Comparison of ENCODE assay signal across 1 cellular context in genomic region chrX:49829016-49829415, GRCh38.
TF ChIP-seq lines count a peak whose summit lies in the region.

Gene PAGE4, plus strand, starts transcription at chrX:49829303. Its CDS starts 1,126 bp downstream, at chrX:49830429.

TF ChIP-seq in K562, 482 proteins besides CTCF, POLR2A, EP300 and RAD21 (continued from another document):
- TF ChIP-seq USF1 (CRISPR knock-in tag; IDR thresholded peaks at IDR 0.05) (peak; percentile 82), ZNF3 (CRISPR knock-in tag; IDR thresholded peaks at IDR 0.05) (no peak), ZNF134 (CRISPR knock-in tag; conservative IDR thresholded peaks at IDR 0.05) (no peak), E2F6 (IDR thresholded peaks at IDR 0.05; ENCODE audit: borderline replicate concordance in 1 of 2, extremely low read depth in 1 of 2, insufficient read depth in 1 of 2, insufficient read length in 1 of 2, low read depth in 1 of 2, low read length in 1 of 2, poor library complexity in 1 of 2, severe bottlenecking in 1 of 2) (peak; percentile 28 to 60), ZNF347 (CRISPR knock-in tag; IDR thresholded peaks at IDR 0.05; ENCODE audit: low read depth) (no peak), USF2 (CRISPR knock-in tag; IDR thresholded peaks at IDR 0.05) (peak; percentile 86), ZNF184 (CRISPR knock-in tag; IDR thresholded peaks at IDR 0.05) (no peak), ZNF766 (CRISPR knock-in tag; conservative IDR thresholded peaks at IDR 0.05) (no peak), MGA (IDR thresholded peaks at IDR 0.05) (peak; percentile 30; the same call in 1 of the 2 replicates), SMC3 (conservative IDR thresholded peaks at IDR 0.05; ENCODE audit: insufficient read depth, low read depth, low read length) (no peak), ZNF41 (CRISPR knock-in tag; conservative IDR thresholded peaks at IDR 0.05) (no peak), ID3 (CRISPR knock-in tag; IDR thresholded peaks at IDR 0.05) (no peak), ID3 (tag; IDR thresholded peaks at IDR 0.05) (no peak), TFE3 (CRISPR knock-in tag; IDR thresholded peaks at IDR 0.05) (peak; percentile 81), L3MBTL2 (IDR thresholded peaks at IDR 0.05) (peak; percentile 82), CBFA2T2 (conservative IDR thresholded peaks at IDR 0.05) (0 out of 2 replicates have a peak, but pooled peaks have one; percentile 18), MYC (IDR thresholded peaks at IDR 0.05; ENCODE audit: low read depth, low read length) (no peak), MYC (CRISPR knock-in tag; IDR thresholded peaks at IDR 0.05; ENCODE audit: borderline replicate concordance, low read depth) (no peak), HDAC1 (IDR thresholded peaks at IDR 0.05) (no peak), LEF1 (IDR thresholded peaks at IDR 0.05) (no peak), ZNF695 (CRISPR knock-in tag; IDR thresholded peaks at IDR 0.05) (no peak), IFI16 (CRISPR knock-in tag; IDR thresholded peaks at IDR 0.05) (no peak), KDM5B (IDR thresholded peaks at IDR 0.05; ENCODE audit: insufficient replicate concordance, low read depth, low read length) (no peak), TEAD1 (CRISPR knock-in tag; IDR thresholded peaks at IDR 0.05) (no peak), ZNF668 (CRISPR knock-in tag; IDR thresholded peaks at IDR 0.05) (no peak), ZBTB1 (CRISPR knock-in tag; IDR thresholded peaks at IDR 0.05; ENCODE audit: borderline replicate concordance, low read depth) (no peak), SMAD3 (CRISPR knock-in tag; conservative IDR thresholded peaks at IDR 0.05) (no peak), POLR3G (IDR thresholded peaks at IDR 0.05; ENCODE audit: extremely low read depth, insufficient read length, insufficient replicate concordance) (no peak), CTCFL (IDR thresholded peaks at IDR 0.05; ENCODE audit: borderline replicate concordance, insufficient read depth, low read depth, low read length, poor library complexity, severe bottlenecking) (peak; percentile 33), ZNF609 (CRISPR knock-in tag; IDR thresholded peaks at IDR 0.05; ENCODE audit: borderline replicate concordance) (no peak), ZFX (CRISPR knock-in tag; IDR thresholded peaks at IDR 0.05) (no peak), NR1H2 (CRISPR knock-in tag; IDR thresholded peaks at IDR 0.05) (no peak)
